14 cellular contexts compared by ENCODE assay signal in genomic region chr18:12842459-12843380, GRCh38. TPM values are rescaled to one million over a fixed set of nuclear protein-coding genes. Genes with fewer than 3 reads are reported as not detected.
DNase-seq lines count a peak whose midpoint lies in the region; ATAC-seq and TF ChIP-seq lines count a peak whose summit lies in the region.
"Had no signal": no experiment of that assay in that cellular context is flagged by ENCODE, and none has a peak within 500 bp of the region (broad histone marks: within the 10 kb centered on the region; RNA-seq: fewer than 3 reads in every experiment).

No MANE protein-coding gene starts in this region.

- H3K27me3 ChIP-seq in naive thymus-derived CD4-positive, alpha-beta T cell (ENCODE audit: control insufficient read depth in 2 of 2, insufficient read depth in 2 of 2, low read length in 2 of 2): no peaks in the 10 kb centered on the region

- DNase-seq in CD14-positive monocyte (ENCODE audit: low spot score) (no peak), Calu3 (no peak), C1 segment of cervical spinal cord (lab: John Stamatoyannopoulos, UW) (no peak), globus pallidus (ENCODE audit: low spot score) (no peak)
- no peak for DNase-seq in naive thymus-derived CD4-positive, alpha-beta T cell
- DNase-seq: activated T-cell treated with anti-CD3 and anti-CD28 coated beads, Interleukin-2, amount 50 U/mL, for 48 hours; AML-193; DMS53; KBM-7; NCI-H1105; NCI-H774; stimulated activated CD4-positive, alpha-beta T cell treated with anti-CD3 and anti-CD28 coated beads, Interleukin-15, amount 100 ng/mL, for 24 hours had no signal

- H3K9me3 ChIP-seq in naive thymus-derived CD4-positive, alpha-beta T cell (ENCODE audit: control insufficient read depth in 2 of 3, low read length in 3 of 3): no peaks in the 10 kb centered on the region

- POLR2A ChIA-PET in naive thymus-derived CD4-positive, alpha-beta T cell (lab: Charles Lee): no interaction called here

- H3K4me1 Mint-ChIP-seq in CD14-positive monocyte: peaks cover 51% of the 10 kb centered on the region
- peaks cover 65% of the 10 kb centered on the region for H3K4me1 Mint-ChIP-seq in Calu3 (ENCODE audit: low read depth, unreplicated experiment)
- H3K4me1 Mint-ChIP-seq in activated T-helper 17 cell treated with anti-CD3 and anti-CD28 coated beads, Interleukin-2, amount 50 U/mL, for 72 hours: peaks cover 68% of the 10 kb centered on the region
- peaks cover 49 to 93% (median 88%) of the 10 kb centered on the region in 7 donors for H3K4me1 Mint-ChIP-seq in naive thymus-derived CD4-positive, alpha-beta T cell

- intact Hi-C loops in CD14-positive monocyte (cut with micrococcal nuclease) (loop anchor here in 1 of 2 donors (5.0 kb wide), 1 partner anchor 40 kb away; the partner anchor contains the start of gene PTPN2), Calu3 (cut with micrococcal nuclease; ENCODE audit: unreplicated experiment) (no loop called here)
- intact Hi-C loops in naive thymus-derived CD4-positive, alpha-beta T cell (cut with micrococcal nuclease): no loop called here

- H3K9me3 Mint-ChIP-seq in CD14-positive monocyte: no peaks in the 10 kb centered on the region
- H3K9me3 Mint-ChIP-seq in Calu3 (ENCODE audit: low read depth, unreplicated experiment): no peaks in the 10 kb centered on the region
- no peaks in the 10 kb centered on the region for H3K9me3 Mint-ChIP-seq in activated T-helper 17 cell treated with anti-CD3 and anti-CD28 coated beads, Interleukin-2, amount 50 U/mL, for 72 hours
- H3K9me3 Mint-ChIP-seq in naive thymus-derived CD4-positive, alpha-beta T cell: peaks cover 0 to 5% (median 0%) of the 10 kb centered on the region in 11 donors

- no peak overlapping the region for H3K4me3 ChIP-seq in naive thymus-derived CD4-positive, alpha-beta T cell (ENCODE audit: low read length)

- no peaks in the 10 kb centered on the region for H3K36me3 ChIP-seq in naive thymus-derived CD4-positive, alpha-beta T cell (ENCODE audit: control insufficient read depth in 2 of 3, insufficient read depth in 3 of 3, low read length in 3 of 3)

- H3K27me3 Mint-ChIP-seq in CD14-positive monocyte (ENCODE audit: low read depth in 3 of 3) (peaks cover 0 to 1% (median 0%) of the 10 kb centered on the region in 3 donors), Calu3 (ENCODE audit: unreplicated experiment) (no peaks in the 10 kb centered on the region)
- no peaks in the 10 kb centered on the region for H3K27me3 Mint-ChIP-seq in activated T-helper 17 cell treated with anti-CD3 and anti-CD28 coated beads, Interleukin-2, amount 50 U/mL, for 72 hours
- H3K27me3 Mint-ChIP-seq in naive thymus-derived CD4-positive, alpha-beta T cell: no peaks in the 10 kb centered on the region

- TF ChIP-seq CTCF in CD14-positive monocyte (IDR thresholded peaks at IDR 0.05): no peak
- TF ChIP-seq CTCF in Calu3 (IDR thresholded peaks at IDR 0.05; ENCODE audit: unreplicated experiment): no peak

- CTCF ChIA-PET in Calu3 (lab: Charles Lee): no interaction called here
- CTCF ChIA-PET in naive thymus-derived CD4-positive, alpha-beta T cell (lab: Charles Lee): no interaction called here

- H3K4me1 ChIP-seq in naive thymus-derived CD4-positive, alpha-beta T cell (ENCODE audit: control insufficient read depth in 2 of 2, insufficient read depth in 2 of 2, low read length in 2 of 2): peaks cover 34 to 35% of the 10 kb centered on the region in 2 donors

- no TSS peak for BruUV-seq in Calu3 (replicated peaks; lab: Mats Ljungman, UMichigan)

- no peak overlapping the region for H3K27ac ChIP-seq in naive thymus-derived CD4-positive, alpha-beta T cell (ENCODE audit: low read depth, low read length)

- H3K27ac Mint-ChIP-seq in CD14-positive monocyte: peak overlapping the region; percentile 33 to 97 (median 62)
- peak overlapping the region; percentile 28 for H3K27ac Mint-ChIP-seq in Calu3 (ENCODE audit: unreplicated experiment)
- peak overlapping the region; percentile 95 for H3K27ac Mint-ChIP-seq in activated T-helper 17 cell treated with anti-CD3 and anti-CD28 coated beads, Interleukin-2, amount 50 U/mL, for 72 hours
- H3K27ac Mint-ChIP-seq in naive thymus-derived CD4-positive, alpha-beta T cell: peak overlapping the region; percentile 10 to 87 (median 46)

- no peak overlapping the region for H3K4me3 Mint-ChIP-seq in CD14-positive monocyte
- no peak overlapping the region for H3K4me3 Mint-ChIP-seq in Calu3 (ENCODE audit: low read depth, unreplicated experiment)
- peak overlapping the region; percentile 71 for H3K4me3 Mint-ChIP-seq in activated T-helper 17 cell treated with anti-CD3 and anti-CD28 coated beads, Interleukin-2, amount 50 U/mL, for 72 hours
- H3K4me3 Mint-ChIP-seq in naive thymus-derived CD4-positive, alpha-beta T cell: peak overlapping the region in 1 of 10 donors; percentile 8

- peaks cover 11 to 26% of the 10 kb centered on the region in 2 donors for H3K36me3 Mint-ChIP-seq in CD14-positive monocyte
- H3K36me3 Mint-ChIP-seq in Calu3 (ENCODE audit: insufficient read depth, unreplicated experiment): peaks cover 36% of the 10 kb centered on the region
- peaks cover 68% of the 10 kb centered on the region for H3K36me3 Mint-ChIP-seq in activated T-helper 17 cell treated with anti-CD3 and anti-CD28 coated beads, Interleukin-2, amount 50 U/mL, for 72 hours (ENCODE audit: low read depth)
- peaks cover 7 to 45% (median 14%) of the 10 kb centered on the region in 5 donors for H3K36me3 Mint-ChIP-seq in naive thymus-derived CD4-positive, alpha-beta T cell

- no peak for ATAC-seq in activated T-helper 17 cell treated with anti-CD3 and anti-CD28 coated beads, Interleukin-2, amount 50 U/mL, for 72 hours (replicated peaks)
- no peak for ATAC-seq in naive thymus-derived CD4-positive, alpha-beta T cell
- ATAC-seq in GM18498 (IDR thresholded peaks at IDR 0.05; ENCODE audit: unreplicated experiment): no peak

RNA-seq across cellular contexts. Expression of gene PTPN2, which starts 41.3 kb away (rescaled TPM):
- 100 to 1,000 TPM in 1 of 2 donors, 10 to 100 TPM in 1; 78.4 to 108 TPM for polyA plus RNA-seq in CD14-positive monocyte
- 58.1 and 61.5 TPM in 2 replicates for total RNA-seq in Calu3 (2022)
- total RNA-seq in activated T-helper 17 cell treated with anti-CD3 and anti-CD28 coated beads, Interleukin-2, amount 50 U/mL, for 72 hours: 10 to 100 TPM; 72.1 to 78.7 TPM
- total RNA-seq in naive thymus-derived CD4-positive, alpha-beta T cell: 10 to 100 TPM; 55.8 to 82.2 (median 76.2) TPM
- polyA plus RNA-seq in naive thymus-derived CD4-positive, alpha-beta T cell: 10 to 100 TPM; 60.5 to 92.2 TPM

Comparison
In these comparisons a context has a peak if more than half of its experiments do, and no peak if none do; other contexts are left out.
1. H3K27ac Mint-ChIP-seq: peak in every context shown above with its lines; median percentile 95 in activated T-helper 17 cell treated with anti-CD3 and anti-CD28 coated beads, Interleukin-2, amount 50 U/mL, for 72 hours; 62 in CD14-positive monocyte; 46 in naive thymus-derived CD4-positive, alpha-beta T cell; 28 in Calu3.